19 cellular contexts compared by ENCODE assay signal in genomic region chr3:86978111-86978528, GRCh38. TPM values are rescaled to one million over a fixed set of nuclear protein-coding genes. Genes with fewer than 3 reads are reported as not detected.
A peak's percentile ranks its signal among the peaks of the same experiment; 100 is the strongest.
DNase-seq lines count a peak whose midpoint lies in the region; ATAC-seq, FAIRE-seq and TF ChIP-seq lines count a peak whose summit lies in the region.
"Had no signal": no experiment of that assay in that cellular context is flagged by ENCODE, and none has a peak within 500 bp of the region (broad histone marks: within the 10 kb centered on the region; RNA-seq: fewer than 3 reads in every experiment).

No MANE protein-coding gene starts in this region.

- no peaks in the 10 kb centered on the region for H3K9me3 Mint-ChIP-seq in H9
- H3K9me3 Mint-ChIP-seq: activated T-cell treated with anti-CD3 and anti-CD28 coated beads, Interleukin-2, amount 50 U/mL, for 72 hours; T-helper 1 cell treated with Interleukin-12 subunit alpha and Interleukin-12 subunit beta and Interleukin-4 antibody, amounts not matched to agents 30 μg/mL and 1 μg/mL, for 36 hours had no signal

- H3T11ph ChIP-seq in H9 (ENCODE audit: low read length), result no peak overlapping the region

- H3K27me3 ChIP-seq in SJCRH30 (no peaks in the 10 kb centered on the region), gastroesophageal sphincter (no peaks in the 10 kb centered on the region), psoas muscle (ENCODE audit: insufficient read depth in 3 of 3, low read length in 2 of 3) (no peaks in the 10 kb centered on the region), H9 (ENCODE audit: insufficient read depth, low read length) (no peaks in the 10 kb centered on the region)

- H3K23me2 ChIP-seq in H9 (ENCODE audit: insufficient read length, low read depth, low read length, poor library complexity, severe bottlenecking), result no peaks in the 10 kb centered on the region

- no peaks in the 10 kb centered on the region for H3K79me2 ChIP-seq in H9 (ENCODE audit: insufficient read depth, low read length)

- no peak overlapping the region for H3K9ac ChIP-seq in H9 (ENCODE audit: extremely low read depth, insufficient read length, low read length)

- no peak overlapping the region for H3K4ac ChIP-seq in H9 (ENCODE audit: low read depth, low read length)

- H3K56ac ChIP-seq in H9 (ENCODE audit: insufficient read length, low read depth, low read length), result no peak overlapping the region

- no peak overlapping the region for H3K23ac ChIP-seq in H9 (ENCODE audit: insufficient read length, low read depth, low read length)

- no peak overlapping the region for H3K27ac Mint-ChIP-seq in H9
- H3K27ac Mint-ChIP-seq: activated CD4-positive, alpha-beta T cell treated with anti-CD3 and anti-CD28 coated beads for 36 hours; activated T-cell treated with anti-CD3 and anti-CD28 coated beads, Interleukin-2, amount 50 U/mL, for 72 hours; T-helper 1 cell treated with Interleukin-12 subunit alpha and Interleukin-12 subunit beta and Interleukin-4 antibody, amounts not matched to agents 30 μg/mL and 1 μg/mL, for 36 hours had no signal

- no peak overlapping the region for H2BK120ac ChIP-seq in H9 (ENCODE audit: low read depth, low read length, poor library complexity, severe bottlenecking)

- no peak overlapping the region for H4K91ac ChIP-seq in H9 (ENCODE audit: insufficient read length, low read depth, low read length)

- 51 to 60% methylated on average over 4 to 5 of the region's 5 CpGs for WGBS in gastroesophageal sphincter (ENCODE audit: low coverage in 1 of 2), 2 donors
- WGBS in psoas muscle, 3 donors, result 45 to 51% (median 46%) methylated on average over 5 of the region's 5 CpGs
- WGBS in H9 (ENCODE audit: extremely low coverage, insufficient read length, low lambda C conversion rate), result no CpG with 5 or more reads among the region's 5 CpGs

- no peak for TF ChIP-seq POLR2A in gastroesophageal sphincter (IDR thresholded peaks at IDR 0.05)

- H3K4me1 ChIP-seq in SJCRH30, result peaks cover 55% of the 10 kb centered on the region
- H3K4me1 ChIP-seq in gastroesophageal sphincter, result peaks cover 0 to 9% (median 0%) of the 10 kb centered on the region in 3 donors
- no peaks in the 10 kb centered on the region for H3K4me1 ChIP-seq in psoas muscle
- H3K4me1 ChIP-seq in H9 (ENCODE audit: insufficient read depth, low read length), result no peaks in the 10 kb centered on the region

- H3K36me3 ChIP-seq in SJCRH30 (peaks cover 67% of the 10 kb centered on the region), gastroesophageal sphincter (peaks cover 0 to 9% of the 10 kb centered on the region in 2 donors), psoas muscle (ENCODE audit: insufficient read depth in 1 of 2, low read depth in 1 of 2) (no peaks in the 10 kb centered on the region)

- no peak overlapping the region for H4K8ac ChIP-seq in H9 (replicated peaks; ENCODE audit: insufficient read length, low read depth, low read length)

- no peak overlapping the region for H2AK5ac ChIP-seq in H9 (ENCODE audit: insufficient read length, low read length)

- H3K9me3 ChIP-seq in SJCRH30 (replicated peaks), result no peaks in the 10 kb centered on the region
- no peaks in the 10 kb centered on the region for H3K9me3 ChIP-seq in gastroesophageal sphincter
- H3K9me3 ChIP-seq in psoas muscle, result no peaks in the 10 kb centered on the region
- H3K9me3 ChIP-seq in H9 (ENCODE audit: control insufficient read depth, low read depth, low read length), result no peaks in the 10 kb centered on the region
- H3K9me3 ChIP-seq: A549 had no signal

- ATAC-seq in gastroesophageal sphincter (peak; percentile 86), psoas muscle (peak; percentile 31 to 80 (median 60)), HG03460 (IDR thresholded peaks at IDR 0.05; ENCODE audit: unreplicated experiment) (no peak), HG03045 (IDR thresholded peaks at IDR 0.05; ENCODE audit: unreplicated experiment) (no peak)
- ATAC-seq: A549; activated CD4-positive, alpha-beta T cell treated with anti-CD3 and anti-CD28 coated beads for 36 hours; activated T-cell treated with anti-CD3 and anti-CD28 coated beads, Interleukin-2, amount 50 U/mL, for 72 hours had no signal

- intact Hi-C loops in psoas muscle (cut with DNase I), result loop anchor here (10.0 kb wide), 2 partner anchors 107 to 187 kb away; no protein-coding TSS in a partner anchor

- no peak for TF ChIP-seq CTCF in AG09319 (IDR thresholded peaks at IDR 0.05; ENCODE audit: low read depth, low read length)
- no peak for TF ChIP-seq CTCF in gastroesophageal sphincter (IDR thresholded peaks at IDR 0.05)
- TF ChIP-seq CTCF in psoas muscle (IDR thresholded peaks at IDR 0.05), result no peak
- TF ChIP-seq CTCF in H9 (conservative IDR thresholded peaks at IDR 0.05), result no peak

- H3K4me3 Mint-ChIP-seq in H9, result no peak overlapping the region
- H3K4me3 Mint-ChIP-seq: activated CD4-positive, alpha-beta T cell treated with anti-CD3 and anti-CD28 coated beads for 36 hours; activated T-cell treated with anti-CD3 and anti-CD28 coated beads, Interleukin-2, amount 50 U/mL, for 72 hours; T-helper 1 cell treated with Interleukin-12 subunit alpha and Interleukin-12 subunit beta and Interleukin-4 antibody, amounts not matched to agents 30 μg/mL and 1 μg/mL, for 36 hours had no signal

- DNase-seq in AG09319 (ENCODE audit: extremely low read depth, low read depth) (peak; percentile 63), SJCRH30 (peak; percentile 38 to 46), psoas muscle (peak; percentile 71 to 72), RCC 7860 (ENCODE audit: low spot score) (no peak), H9 (no peak)
- DNase-seq: activated CD4-positive, alpha-beta T cell treated with anti-CD3 and anti-CD28 coated beads for 36 hours; activated T-cell treated with anti-CD3 and anti-CD28 coated beads, Interleukin-2, amount 50 U/mL, for 72 hours; amygdala; dorsolateral prefrontal cortex; NCI-H1694 treated with DMSO at 0.1 percent for 48 hours; NCI-H524 treated with DMSO at 0.1 percent for 48 hours; stimulated activated CD4-positive, alpha-beta T cell treated with anti-CD3 and anti-CD28 coated beads, Interleukin-4, amount 100 ng/mL, for 4 hours; stimulated activated naive CD4-positive, alpha-beta T cell had no signal

- H3K4me3 ChIP-seq in SJCRH30, result no peak overlapping the region
- no peak overlapping the region for H3K4me3 ChIP-seq in gastroesophageal sphincter
- H3K4me3 ChIP-seq in psoas muscle, result no peak overlapping the region
- H3K4me3 ChIP-seq: A549, dorsolateral prefrontal cortex had no signal

- no peak overlapping the region for H2AFZ ChIP-seq in H9 (ENCODE audit: low read length)

- no peak overlapping the region for H2BK12ac ChIP-seq in H9 (ENCODE audit: insufficient read length, low read depth, low read length)

- H3K27me3 Mint-ChIP-seq in H9 (ENCODE audit: low read depth), result no peaks in the 10 kb centered on the region
- H3K27me3 Mint-ChIP-seq: activated CD4-positive, alpha-beta T cell treated with anti-CD3 and anti-CD28 coated beads for 36 hours had no signal

- H2BK20ac ChIP-seq in H9 (ENCODE audit: low read depth, low read length, poor library complexity, severe bottlenecking), result no peak overlapping the region

- no peak overlapping the region for H2BK15ac ChIP-seq in H9 (ENCODE audit: low read depth, low read length)

- H4K20me1 ChIP-seq in H9 (ENCODE audit: control insufficient read depth, insufficient read depth, insufficient read length), result no peaks in the 10 kb centered on the region

- H3K4me1 Mint-ChIP-seq in H9, result peaks cover 2 to 3% of the 10 kb centered on the region in 2 experiments; a peak in 2 of 4 replicates
- H3K4me1 Mint-ChIP-seq: activated CD4-positive, alpha-beta T cell treated with anti-CD3 and anti-CD28 coated beads for 36 hours had no signal

- H3K18ac ChIP-seq in H9 (ENCODE audit: insufficient read length, low read depth, low read length), result no peak overlapping the region

- no peak overlapping the region for H3K14ac ChIP-seq in H9 (ENCODE audit: insufficient read depth, low read length)

- peaks cover 0 to 9% (median 0%) of the 10 kb centered on the region in 3 experiments; a peak in 2 of 7 replicates for H3K36me3 Mint-ChIP-seq in H9 (ENCODE audit: insufficient read depth in 1 of 3, low read depth in 3 of 3)

- no peak overlapping the region for H2BK5ac ChIP-seq in H9 (ENCODE audit: insufficient read length, low read length)

- FAIRE-seq in RCC 7860 (lab: Jason Lieb, UNC), result no peak
- FAIRE-seq: A549, islet of Langerhans had no signal

- H3K79me1 ChIP-seq in H9 (ENCODE audit: insufficient read depth, low read depth, low read length, poor library complexity, severe bottlenecking), result no peaks in the 10 kb centered on the region

- H4K5ac ChIP-seq in H9 (ENCODE audit: insufficient read length, low read depth, low read length), result no peak overlapping the region

- H3K27ac ChIP-seq in SJCRH30 (peak overlapping the region; percentile 54), gastroesophageal sphincter (peak overlapping the region in 3 of 4 donors; percentile 24 to 46 (median 32)), psoas muscle (no peak overlapping the region), H9 (ENCODE audit: insufficient read length, low read depth, low read length) (no peak overlapping the region)
- H3K27ac ChIP-seq: A549, dorsolateral prefrontal cortex had no signal

- H3K4me2 ChIP-seq in H9 (ENCODE audit: insufficient read depth, insufficient read length, low read length), result no peak overlapping the region
- H3K4me2 ChIP-seq: A549 had no signal

- no peak for TF ChIP-seq EP300 in gastroesophageal sphincter (IDR thresholded peaks at IDR 0.05)

RNA-seq across cellular contexts. Expression of gene VGLL3, which starts 12.8 kb away (rescaled TPM):
- total RNA-seq in SJCRH30 (2014; rRNA removed; shearing (Covaris generic)), result 77.4 and 86.6 TPM in 2 replicates
- total RNA-seq in gastroesophageal sphincter (10 to 100 TPM; 12.5 to 43.3 (median 32.1) TPM), psoas muscle (10 to 100 TPM in 3 of 4 donors, 1 to 10 TPM in 1; 3.2 to 15.1 (median 11.8) TPM), H9 (2021) (19.5 and 19.7 TPM in 2 replicates)
- 1 to 10 TPM; 1.2 to 1.6 (median 1.2) TPM for polyA plus RNA-seq in psoas muscle
- total RNA-seq: activated CD4-positive, alpha-beta T cell treated with anti-CD3 and anti-CD28 coated beads for 36 hours; activated T-cell treated with anti-CD3 and anti-CD28 coated beads, Interleukin-2, amount 50 U/mL, for 72 hours had no signal

Comparison
In these comparisons a context has a peak if more than half of its experiments do, and no peak if none do; other contexts are left out.
1. DNase-seq: peak in AG09319 (single experiment), SJCRH30 (2 of 2) and psoas muscle (2 of 2); none in RCC 7860 (single experiment) and H9 (single experiment).
2. H3K27ac ChIP-seq: peak in SJCRH30 (single experiment) and gastroesophageal sphincter (3 of 4); none in psoas muscle (single experiment) and H9 (single experiment).
3. ATAC-seq: peak in gastroesophageal sphincter (single experiment) and psoas muscle (4 of 4); none in HG03460 (single experiment) and HG03045 (single experiment).